12 cellular contexts compared by ENCODE assay signal in the genomic region with DNA sequence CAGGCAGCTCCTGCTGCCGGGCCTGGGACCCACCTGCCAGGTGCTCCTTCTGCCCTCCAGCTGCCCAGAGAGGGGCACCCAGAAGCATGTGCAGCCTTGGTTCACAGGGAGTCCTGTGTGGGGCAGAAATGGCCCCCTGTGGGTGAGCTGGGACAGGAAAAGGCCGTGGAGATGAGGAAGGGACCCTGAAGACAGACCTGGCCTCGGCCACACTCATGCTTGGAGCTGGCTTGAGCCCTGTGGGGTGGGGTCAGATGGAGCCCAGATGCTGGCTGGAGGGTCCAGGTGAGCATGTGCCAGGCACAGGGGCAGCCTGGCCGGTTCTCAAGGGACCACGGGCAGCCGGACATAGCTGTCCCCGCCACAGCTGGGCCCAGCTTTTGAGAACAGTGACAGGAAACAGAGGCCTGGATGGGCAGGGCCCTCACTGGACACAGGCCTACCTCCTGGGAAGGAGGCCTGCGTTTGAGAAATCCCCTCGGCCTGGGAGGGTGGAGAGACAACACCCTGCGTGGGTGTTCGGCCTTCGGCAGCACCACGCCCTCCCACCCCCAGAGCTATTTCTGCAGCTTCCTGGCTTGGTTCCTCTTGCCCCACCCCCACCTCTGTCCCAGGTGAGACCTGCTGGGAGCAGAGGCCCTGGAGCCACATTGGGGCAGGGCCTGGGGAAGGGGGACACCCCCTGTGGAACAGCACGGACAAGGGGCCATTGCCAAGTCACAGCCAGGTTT.
DNase-seq lines count a peak whose midpoint lies in the region; FAIRE-seq lines count a peak whose summit lies in the region.
"Had no signal": no experiment of that assay in that cellular context is flagged by ENCODE, and none has a peak within 500 bp of the region (broad histone marks: within the 10 kb centered on the region; RNA-seq: fewer than 3 reads in every experiment).

No MANE protein-coding gene starts in this region.

- H3K9me3 Mint-ChIP-seq in activated naive CD4-positive, alpha-beta T cell treated with anti-CD3 and anti-CD28 coated beads, Interleukin-2, amount 10 ng/mL, durations not matched to agents 7 days and 5 days: no peaks in the 10 kb centered on the region
- no peaks in the 10 kb centered on the region for H3K9me3 Mint-ChIP-seq in activated CD4-positive, alpha-beta T cell treated with anti-CD3 and anti-CD28 coated beads, Interleukin-2, amount 10 ng/mL, durations not matched to agents 24 days and 14 days
- H3K9me3 Mint-ChIP-seq: nephron had no signal

- H3K27me3 Mint-ChIP-seq in activated naive CD4-positive, alpha-beta T cell treated with anti-CD3 and anti-CD28 coated beads, Interleukin-2, amount 10 ng/mL, durations not matched to agents 7 days and 5 days: peaks cover 65% of the 10 kb centered on the region
- peaks cover 5% of the 10 kb centered on the region for H3K27me3 Mint-ChIP-seq in activated CD4-positive, alpha-beta T cell treated with anti-CD3 and anti-CD28 coated beads, Interleukin-2, amount 10 ng/mL, durations not matched to agents 24 days and 14 days

- no peak overlapping the region for H3K4me3 Mint-ChIP-seq in activated naive CD4-positive, alpha-beta T cell treated with anti-CD3 and anti-CD28 coated beads, Interleukin-2, amount 10 ng/mL, durations not matched to agents 7 days and 5 days
- no peak overlapping the region for H3K4me3 Mint-ChIP-seq in activated CD4-positive, alpha-beta T cell treated with anti-CD3 and anti-CD28 coated beads, Interleukin-2, amount 10 ng/mL, durations not matched to agents 24 days and 14 days
- H3K4me3 Mint-ChIP-seq: nephron had no signal

- DNase-seq in activated naive CD4-positive, alpha-beta T cell treated with anti-CD3 and anti-CD28 coated beads, Interleukin-2, amount 10 ng/mL, durations not matched to agents 7 days and 5 days: peak; percentile 40
- no peak for DNase-seq in activated naive CD4-positive, alpha-beta T cell (lab: John Stamatoyannopoulos, UW)
- peak; percentile 52 for DNase-seq in activated CD8-positive, alpha-beta memory T cell treated with anti-CD3 and anti-CD28 coated beads, Interleukin-2, amount 50 U/mL, for 48 hours
- DNase-seq in kidney tubule cell (ENCODE audit: low spot score) (peak; percentile 55), urothelium cell line (ENCODE audit: low spot score) (peak; percentile 36), NCI-H2107 treated with DMSO at 0.1 percent for 48 hours (lab: John Stamatoyannopoulos, UW; ENCODE audit: unreplicated experiment) (no peak), SIG-M5 (lab: John Stamatoyannopoulos, UW) (no peak)
- no peak for DNase-seq in activated CD4-positive, alpha-beta T cell treated with anti-CD3 and anti-CD28 coated beads, Interleukin-2, amount 10 ng/mL, durations not matched to agents 24 days and 14 days

- no peaks in the 10 kb centered on the region for H3K36me3 Mint-ChIP-seq in activated naive CD4-positive, alpha-beta T cell treated with anti-CD3 and anti-CD28 coated beads, Interleukin-2, amount 10 ng/mL, durations not matched to agents 7 days and 5 days
- no peaks in the 10 kb centered on the region for H3K36me3 Mint-ChIP-seq in activated CD4-positive, alpha-beta T cell treated with anti-CD3 and anti-CD28 coated beads, Interleukin-2, amount 10 ng/mL, durations not matched to agents 24 days and 14 days (ENCODE audit: low read depth)

- H3K4me1 Mint-ChIP-seq in activated naive CD4-positive, alpha-beta T cell treated with anti-CD3 and anti-CD28 coated beads, Interleukin-2, amount 10 ng/mL, durations not matched to agents 7 days and 5 days: peaks cover 48% of the 10 kb centered on the region
- H3K4me1 Mint-ChIP-seq in activated CD4-positive, alpha-beta T cell treated with anti-CD3 and anti-CD28 coated beads, Interleukin-2, amount 10 ng/mL, durations not matched to agents 24 days and 14 days: peaks cover 11% of the 10 kb centered on the region

- intact Hi-C loops in activated CD4-positive, alpha-beta T cell treated with anti-CD3 and anti-CD28 coated beads, Interleukin-2, amount 10 ng/mL, durations not matched to agents 24 days and 14 days (cut with micrococcal nuclease): no loop called here

- CTCF ChIA-PET in activated naive CD4-positive, alpha-beta T cell treated with anti-CD3 and anti-CD28 coated beads, Interleukin-2, amount 10 ng/mL, durations not matched to agents 7 days and 5 days (lab: Charles Lee): no interaction called here

- H3K27ac Mint-ChIP-seq in activated naive CD4-positive, alpha-beta T cell treated with anti-CD3 and anti-CD28 coated beads, Interleukin-2, amount 10 ng/mL, durations not matched to agents 7 days and 5 days: peak overlapping the region; percentile 45
- no peak overlapping the region for H3K27ac Mint-ChIP-seq in activated CD4-positive, alpha-beta T cell treated with anti-CD3 and anti-CD28 coated beads, Interleukin-2, amount 10 ng/mL, durations not matched to agents 24 days and 14 days

- no peak for FAIRE-seq in urothelium cell line (lab: Jason Lieb, UNC)
- FAIRE-seq: endothelial cell of umbilical vein, HTR-8/SVneo, RCC 7860 had no signal

Comparison
In these comparisons a context has a peak if more than half of its experiments do, and no peak if none do; other contexts are left out.
1. DNase-seq: peak in activated naive CD4-positive, alpha-beta T cell treated with anti-CD3 and anti-CD28 coated beads, Interleukin-2, amount 10 ng/mL, durations not matched to agents 7 days and 5 days (single experiment), activated CD8-positive, alpha-beta memory T cell treated with anti-CD3 and anti-CD28 coated beads, Interleukin-2, amount 50 U/mL, for 48 hours (single experiment), kidney tubule cell (single experiment) and urothelium cell line (single experiment); none in activated naive CD4-positive, alpha-beta T cell (0 of 4), activated CD4-positive, alpha-beta T cell treated with anti-CD3 and anti-CD28 coated beads, Interleukin-2, amount 10 ng/mL, durations not matched to agents 24 days and 14 days (single experiment), NCI-H2107 treated with DMSO at 0.1 percent for 48 hours (single experiment) and SIG-M5 (single experiment).